In genomic region chr12:122793685-122794106, GRCh38 we compare ENCODE assay signal across 9 cellular contexts. TPM values are rescaled to one million over a fixed set of nuclear protein-coding genes. Genes with fewer than 3 reads are reported as not detected.
A peak's percentile ranks its signal among the peaks of the same experiment; 100 is the strongest.
DNase-seq lines count a peak whose midpoint lies in the region; ATAC-seq lines count a peak whose summit lies in the region.
"Had no signal": no experiment of that assay in that cellular context is flagged by ENCODE, and none has a peak within 500 bp of the region (broad histone marks: within the 10 kb centered on the region; RNA-seq: fewer than 3 reads in every experiment).

No MANE protein-coding gene starts in this region.

- intact Hi-C loops in activated CD4-positive, alpha-beta T cell treated with anti-CD3 and anti-CD28 coated beads for 36 hours (cut with DNase I, micrococcal nuclease): loop anchor here (1.0 to 5.0 kb wide), 5 partner anchors 39 to 159 kb away; partner anchors contain the start of gene HIP1R (in 1 of the 2)

- DNase-seq in activated CD4-positive, alpha-beta T cell treated with anti-CD3 and anti-CD28 coated beads for 36 hours: no peak
- no peak for DNase-seq in activated CD4-positive, alpha-beta T cell treated with anti-CD3 and anti-CD28 coated beads, Interleukin-2, amount 50 U/mL, for 1 hour
- peak; percentile 86 for DNase-seq in Karpas-422
- DNase-seq in RPMI8226: peak; percentile 62
- peak; percentile 12 to 22 (median 21) for DNase-seq in effector memory CD8-positive, alpha-beta T cell
- DNase-seq in middle frontal gyrus (ENCODE audit: extremely low spot score, low spot score): peak; percentile 57

- no peaks in the 10 kb centered on the region for H3K4me1 ChIP-seq in Karpas-422 (ENCODE audit: low read length)

- CTCF ChIA-PET in activated CD4-positive, alpha-beta T cell treated with anti-CD3 and anti-CD28 coated beads for 36 hours (lab: Charles Lee): interaction anchor here (0.6 to 3.4 kb wide), 44 partner anchors 10 to 440 kb away, joined by 3 to 37 read pairs (median 4); partner anchors contain the start of genes ABCB9, HIP1R and MPHOSPH9

- H3K27me3 Mint-ChIP-seq in activated CD4-positive, alpha-beta T cell treated with anti-CD3 and anti-CD28 coated beads for 36 hours: no peaks in the 10 kb centered on the region
- no peaks in the 10 kb centered on the region for H3K27me3 Mint-ChIP-seq in effector memory CD8-positive, alpha-beta T cell
- H3K27me3 Mint-ChIP-seq: activated naive CD8-positive, alpha-beta T cell had no signal

- H3K36me3 ChIP-seq in Karpas-422 (ENCODE audit: insufficient read depth, low read length): no peaks in the 10 kb centered on the region

- H3K9me3 Mint-ChIP-seq in activated CD4-positive, alpha-beta T cell treated with anti-CD3 and anti-CD28 coated beads for 36 hours (ENCODE audit: low read depth): no peaks in the 10 kb centered on the region
- no peaks in the 10 kb centered on the region for H3K9me3 Mint-ChIP-seq in effector memory CD8-positive, alpha-beta T cell

- no peak overlapping the region for H3K4me3 Mint-ChIP-seq in activated CD4-positive, alpha-beta T cell treated with anti-CD3 and anti-CD28 coated beads for 36 hours
- H3K4me3 Mint-ChIP-seq in effector memory CD8-positive, alpha-beta T cell: no peak overlapping the region
- H3K4me3 Mint-ChIP-seq: activated naive CD8-positive, alpha-beta T cell had no signal

- no peak overlapping the region for H3K4me2 ChIP-seq in Karpas-422 (ENCODE audit: low read depth, low read length, poor library complexity, severe bottlenecking)

- no peaks in the 10 kb centered on the region for H4K20me1 ChIP-seq in Karpas-422 (ENCODE audit: insufficient read depth, low read depth, low read length)

- no peaks in the 10 kb centered on the region for H3K9me3 ChIP-seq in Karpas-422 (ENCODE audit: low read length)

- peak; percentile 76 for ATAC-seq in activated CD4-positive, alpha-beta T cell treated with anti-CD3 and anti-CD28 coated beads for 36 hours
- ATAC-seq in effector memory CD8-positive, alpha-beta T cell (replicated peaks): peak; percentile 65
- no peak for ATAC-seq in HG03460 (IDR thresholded peaks at IDR 0.05; ENCODE audit: unreplicated experiment)
- no peak for ATAC-seq in HG02763 (IDR thresholded peaks at IDR 0.05; ENCODE audit: unreplicated experiment)

- no peak overlapping the region for H3K4me3 ChIP-seq in Karpas-422 (ENCODE audit: low read length)

- no peaks in the 10 kb centered on the region for H3K79me2 ChIP-seq in Karpas-422 (ENCODE audit: low read length)

- H3K27me3 ChIP-seq in Karpas-422 (ENCODE audit: low read length): no peaks in the 10 kb centered on the region

- no peak overlapping the region for H3K9ac ChIP-seq in Karpas-422 (ENCODE audit: low read length)

- no peak overlapping the region for H3K27ac ChIP-seq in Karpas-422 (ENCODE audit: low read length)

- H3K36me3 Mint-ChIP-seq in activated CD4-positive, alpha-beta T cell treated with anti-CD3 and anti-CD28 coated beads for 36 hours (ENCODE audit: low read depth): no peaks in the 10 kb centered on the region
- H3K36me3 Mint-ChIP-seq in effector memory CD8-positive, alpha-beta T cell (ENCODE audit: insufficient read depth): no peaks in the 10 kb centered on the region
- H3K36me3 Mint-ChIP-seq: activated naive CD8-positive, alpha-beta T cell had no signal

- no peak overlapping the region for H3K27ac Mint-ChIP-seq in activated CD4-positive, alpha-beta T cell treated with anti-CD3 and anti-CD28 coated beads for 36 hours
- H3K27ac Mint-ChIP-seq in effector memory CD8-positive, alpha-beta T cell: no peak overlapping the region
- H3K27ac Mint-ChIP-seq: activated naive CD8-positive, alpha-beta T cell had no signal

- H3K9me2 ChIP-seq in Karpas-422 (replicated peaks; ENCODE audit: insufficient read depth, low read length): no peaks in the 10 kb centered on the region

- H2AFZ ChIP-seq in Karpas-422 (ENCODE audit: low read length): no peak overlapping the region

- H3K4me1 Mint-ChIP-seq in activated CD4-positive, alpha-beta T cell treated with anti-CD3 and anti-CD28 coated beads for 36 hours: no peaks in the 10 kb centered on the region
- H3K4me1 Mint-ChIP-seq in effector memory CD8-positive, alpha-beta T cell (ENCODE audit: low read depth in 2 of 2): peaks cover 0 to 5% of the 10 kb centered on the region in 2 donors

- POLR2A ChIA-PET in activated CD4-positive, alpha-beta T cell treated with anti-CD3 and anti-CD28 coated beads for 36 hours (lab: Charles Lee): interaction anchor here (0.9 kb wide), 1 partner anchor 20 kb away, joined by 3 read pairs; no protein-coding TSS in a partner anchor

RNA-seq across cellular contexts. Expression of gene CCDC62, which starts 19.3 kb away (rescaled TPM):
- 1 to 10 TPM in 1 of 2 experiments, under 1 TPM in 1; 0.63 to 1.3 TPM for total RNA-seq in activated CD4-positive, alpha-beta T cell treated with anti-CD3 and anti-CD28 coated beads for 36 hours
- 0.47 and 2.2 TPM in 2 replicates for total RNA-seq in Karpas-422 (2014; rRNA removed; shearing (Covaris generic); ENCODE audit: low replicate concordance)

RNA-seq across cellular contexts. Expression of gene DENR, which starts 41.1 kb away (rescaled TPM):
- 10 to 100 TPM; 64.1 to 76.9 TPM for total RNA-seq in activated CD4-positive, alpha-beta T cell treated with anti-CD3 and anti-CD28 coated beads for 36 hours
- total RNA-seq in Karpas-422 (2014; rRNA removed; shearing (Covaris generic); ENCODE audit: low replicate concordance): 53.4 and 72.8 TPM in 2 replicates

RNA-seq across cellular contexts. Expression of gene HIP1R, which starts 41.6 kb away (rescaled TPM):
- 10 to 100 TPM; 17.1 to 20.9 TPM for total RNA-seq in activated CD4-positive, alpha-beta T cell treated with anti-CD3 and anti-CD28 coated beads for 36 hours
- 19.4 and 42.9 TPM in 2 replicates for total RNA-seq in Karpas-422 (2014; rRNA removed; shearing (Covaris generic); ENCODE audit: low replicate concordance)

Comparison
In these comparisons a context has a peak if more than half of its experiments do, and no peak if none do; other contexts are left out.
1. ATAC-seq: peak in activated CD4-positive, alpha-beta T cell treated with anti-CD3 and anti-CD28 coated beads for 36 hours (single experiment) and effector memory CD8-positive, alpha-beta T cell (single experiment); none in HG03460 (single experiment) and HG02763 (single experiment).
2. DNase-seq: peak in Karpas-422 (single experiment), RPMI8226 (single experiment), effector memory CD8-positive, alpha-beta T cell (3 of 3) and middle frontal gyrus (single experiment); none in activated CD4-positive, alpha-beta T cell treated with anti-CD3 and anti-CD28 coated beads for 36 hours (single experiment) and activated CD4-positive, alpha-beta T cell treated with anti-CD3 and anti-CD28 coated beads, Interleukin-2, amount 50 U/mL, for 1 hour (single experiment).